Comparison of ENCODE assay signal across 1 cellular context in genomic region chr2:226031078-226031937, GRCh38.
TF ChIP-seq lines count a peak whose summit lies in the region.

No MANE protein-coding gene starts in this region.

TF ChIP-seq in HEK293, 187 proteins besides CTCF, POLR2A, EP300 and RAD21 (continued from another document):
- TF ChIP-seq ZNF600 (tag by site-specific recombination; IDR thresholded peaks at IDR 0.05), result peak; percentile 41; the same call in 1 of the 2 replicates
- TF ChIP-seq HOXA7 (CRISPR knock-in tag; IDR thresholded peaks at IDR 0.05; ENCODE audit: borderline replicate concordance), result no peak
- TF ChIP-seq GLIS1 (tag by site-specific recombination; IDR thresholded peaks at IDR 0.05), result peak; percentile 83
- TF ChIP-seq OVOL3 (tag by site-specific recombination; IDR thresholded peaks at IDR 0.05), result no peak
- TF ChIP-seq ZNF140 (tag by site-specific recombination; IDR thresholded peaks at IDR 0.05), result no peak
- TF ChIP-seq ZBTB8A (tag by site-specific recombination; IDR thresholded peaks at IDR 0.05), result no peak
- TF ChIP-seq ZNF18 (tag by site-specific recombination; IDR thresholded peaks at IDR 0.05), result no peak
